In the genomic region with DNA sequence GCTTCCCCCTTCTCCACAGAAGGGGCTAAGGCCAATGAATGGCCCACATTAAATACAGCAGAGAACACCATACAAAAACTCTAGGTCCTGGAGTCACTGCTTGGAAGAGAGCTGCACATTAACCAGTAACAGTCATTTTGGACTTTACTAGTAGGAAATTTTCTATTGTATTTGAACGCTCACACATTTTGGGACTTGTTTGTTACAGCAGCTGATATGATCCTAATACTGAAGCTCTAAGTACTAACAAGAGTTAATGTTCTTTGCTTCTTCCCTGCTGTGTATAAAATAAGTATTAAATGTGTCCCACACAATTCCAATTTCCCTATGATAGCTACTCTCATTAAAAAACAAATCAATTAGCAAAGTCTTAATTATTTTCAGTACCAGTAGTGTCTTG, we compare ENCODE assay signal across 35 cellular contexts.
"Had no signal": no experiment of that assay in that cellular context is flagged by ENCODE, and none has a peak within 500 bp of the region (broad histone marks: within the 10 kb centered on the region; RNA-seq: fewer than 3 reads in every experiment).

No MANE protein-coding gene starts in this region.

- DNase-seq: Karpas-422, Kasumi-1, MG63, MM.1S, MV-4-11, NCI-H1048, NCI-H1092, NCI-H1092 treated with DMSO at 0.1 percent for 48 hours, NCI-H1105, NCI-H1105 treated with DMSO at 0.1 percent for 48 hours, NCI-H1417, NCI-H1417 treated with DMSO at 0.1 percent for 48 hours, NCI-H1436, NCI-H1436 treated with DMSO at 0.1 percent for 48 hours, NCI-H146, NCI-H1694, NCI-H1694 treated with DMSO at 0.1 percent for 48 hours, NCI-H187, NCI-H187 treated with DMSO at 0.1 percent for 48 hours, NCI-H1930, NCI-H2029, NCI-H2029 treated with DMSO at 0.1 percent for 48 hours, NCI-H2081, NCI-H2081 treated with DMSO at 0.1 percent for 48 hours, NCI-H2107, NCI-H2171, NCI-H2171 treated with DMSO at 0.1 percent for 48 hours, NCI-H2227 treated with DMSO at 0.1 percent for 48 hours, NCI-H226, NCI-H345, NCI-H446, NCI-H446 treated with DMSO at 0.1 percent for 48 hours, NCI-H510A, NCI-H510A treated with DMSO at 0.1 percent for 48 hours had no signal

- H3K9ac ChIP-seq: KMS-11 had no signal

- H3K36me3 ChIP-seq: MG63 had no signal

- H3K27ac ChIP-seq: KMS-11 had no signal

- H3K4me3 ChIP-seq: MG63 had no signal

- H3K4me2 ChIP-seq: KMS-11 had no signal
